16 cellular contexts compared by ENCODE assay signal in the genomic region with DNA sequence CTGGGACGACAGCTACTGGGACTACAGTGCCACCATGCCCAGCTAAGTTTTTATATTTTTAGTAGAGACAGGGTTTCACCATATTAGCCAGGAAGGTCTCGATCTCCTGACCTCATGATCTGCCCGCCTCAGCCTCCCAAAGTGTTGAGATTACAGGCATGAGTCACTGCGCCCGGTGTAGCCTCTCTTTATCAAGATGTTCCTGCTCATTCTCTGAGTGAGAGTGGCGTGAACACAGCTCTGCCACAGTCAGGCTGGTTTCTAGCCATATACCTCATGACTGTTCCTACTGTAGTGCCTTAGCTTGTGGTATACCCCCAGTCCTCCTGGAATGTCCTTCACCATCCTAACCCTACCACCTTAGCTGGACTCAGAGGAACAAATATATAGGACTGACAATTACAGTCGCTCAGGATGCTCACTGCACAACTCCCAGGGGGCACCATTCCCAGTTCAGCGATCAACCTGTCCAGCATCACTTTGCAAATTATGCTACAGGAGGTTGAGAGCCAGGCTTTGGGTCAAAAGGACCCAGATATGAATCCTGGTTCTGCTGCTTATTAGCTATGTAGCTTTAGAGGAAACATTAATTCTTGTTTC.
DNase-seq lines count a peak whose midpoint lies in the region; ATAC-seq, FAIRE-seq and TF ChIP-seq lines count a peak whose summit lies in the region.
"Had no signal": no experiment of that assay in that cellular context is flagged by ENCODE, and none has a peak within 500 bp of the region (broad histone marks: within the 10 kb centered on the region; RNA-seq: fewer than 3 reads in every experiment).

No MANE protein-coding gene starts in this region.

- in situ Hi-C loops in Panc1 (cut with HindIII; ENCODE audit: low pct_unique_long_range_greater_than_20kb, low sequenced_read_pairs), result no loop called here

- FAIRE-seq in kidney (lab: Jason Lieb, UNC), result no peak
- FAIRE-seq: GM12891 had no signal

- no peak overlapping the region for H3K27ac ChIP-seq in 22Rv1
- no peak overlapping the region for H3K27ac ChIP-seq in Panc1 (ENCODE audit: low read length)
- H3K27ac ChIP-seq in kidney (ENCODE audit: low read depth in 2 of 2, low read length in 2 of 2), result no peak overlapping the region
- H3K27ac ChIP-seq: parathyroid adenoma, SJSA1, tibial nerve had no signal

- CTCF ChIA-PET in Panc1 (lab: Charles Lee), result interaction anchor here (0.6 kb wide), 1 partner anchor 428 kb away, joined by 4 read pairs; no protein-coding TSS in a partner anchor

- POLR2A ChIA-PET in Panc1 (lab: Charles Lee), result interaction anchor here (0.6 kb wide), 1 partner anchor 278 kb away, joined by 7 read pairs; no protein-coding TSS in a partner anchor

- H3K4me1 ChIP-seq in Panc1 (ENCODE audit: control insufficient read depth, insufficient read depth, low read length) (peaks cover 3% of the 10 kb centered on the region; the same call in 1 of the 2 replicates), kidney (ENCODE audit: control insufficient read depth in 1 of 2, insufficient read depth in 1 of 2, low read depth in 1 of 2, low read length in 2 of 2) (no peaks in the 10 kb centered on the region)
- H3K4me1 ChIP-seq: parathyroid adenoma, SJSA1, tibial nerve had no signal

- H3K36me3 ChIP-seq in Panc1 (ENCODE audit: control insufficient read depth, insufficient read depth, low read length) (no peaks in the 10 kb centered on the region), kidney (ENCODE audit: control insufficient read depth in 1 of 2, insufficient read depth in 2 of 2, low read length in 2 of 2) (no peaks in the 10 kb centered on the region)
- H3K36me3 ChIP-seq: SJSA1, tibial nerve had no signal

- peak; percentile 20 for DNase-seq in ELR (ENCODE audit: low read depth)
- DNase-seq in Panc1 (ENCODE audit: low read depth, low spot score), result no peak
- DNase-seq in fibroblast of pulmonary artery (ENCODE audit: low read depth), result no peak
- DNase-seq in activated gamma-delta T cell (lab: John Stamatoyannopoulos, UW), result no peak
- DNase-seq in activated naive CD8-positive, alpha-beta T cell treated with anti-CD3 and anti-CD28 coated beads for 36 hours, result no peak
- DNase-seq in kidney, result no peak
- DNase-seq in NCI-H1417 treated with DMSO at 0.1 percent for 48 hours (lab: John Stamatoyannopoulos, UW), result no peak
- DNase-seq: activated CD8-positive, alpha-beta memory T cell treated with anti-CD3 and anti-CD28 coated beads, Interleukin-2, amount 50 U/mL, for 4 hours; activated naive CD4-positive, alpha-beta T cell treated with anti-CD3 and anti-CD28 coated beads, Interleukin-2, amount 50 U/mL, for 16 hours; NCI-H187; NCI-H748 treated with DMSO at 0.1 percent for 48 hours had no signal

- H3K4me1 Mint-ChIP-seq in activated naive CD8-positive, alpha-beta T cell treated with anti-CD3 and anti-CD28 coated beads for 36 hours, result no peaks in the 10 kb centered on the region

- no peak overlapping the region for H3K4me3 Mint-ChIP-seq in activated naive CD8-positive, alpha-beta T cell treated with anti-CD3 and anti-CD28 coated beads for 36 hours

- H3K36me3 Mint-ChIP-seq in activated naive CD8-positive, alpha-beta T cell treated with anti-CD3 and anti-CD28 coated beads for 36 hours, result no peaks in the 10 kb centered on the region

- BruUV-seq in Panc1 (replicated peaks; lab: Mats Ljungman, UMichigan), result no TSS peak

- H3K27me3 Mint-ChIP-seq in activated naive CD8-positive, alpha-beta T cell treated with anti-CD3 and anti-CD28 coated beads for 36 hours, result peaks cover 11% of the 10 kb centered on the region

- H3K9me3 Mint-ChIP-seq in activated naive CD8-positive, alpha-beta T cell treated with anti-CD3 and anti-CD28 coated beads for 36 hours, result peaks cover 2% of the 10 kb centered on the region

- 0 out of 2 replicates have a peak, but pooled peaks cover 2% of the 10 kb centered on the region for H3K27me3 ChIP-seq in Panc1 (ENCODE audit: control insufficient read depth, insufficient read depth, low read length)
- H3K27me3 ChIP-seq: SJSA1 had no signal

- TF ChIP-seq CTCF in 22Rv1 (IDR thresholded peaks at IDR 0.05) (peak; percentile 41), Panc1 (IDR thresholded peaks at IDR 0.05) (no peak; the same call in 1 of the 2 replicates), fibroblast of pulmonary artery (IDR thresholded peaks at IDR 0.05; ENCODE audit: low read length, missing control alignments) (peak; percentile 14), kidney (IDR thresholded peaks at IDR 0.05; ENCODE audit: borderline replicate concordance, extremely low read depth, insufficient read depth) (no peak)

- H3K4me3 ChIP-seq in Panc1 (ENCODE audit: low read depth in 2 of 2, low read length in 2 of 2), result no peak overlapping the region
- no peak overlapping the region for H3K4me3 ChIP-seq in fibroblast of pulmonary artery (replicated peaks; ENCODE audit: low read depth, low read length)
- H3K4me3 ChIP-seq in kidney (ENCODE audit: low read length in 2 of 2), result no peak overlapping the region
- H3K4me3 ChIP-seq: SJSA1, tibial nerve had no signal

- H3K27ac Mint-ChIP-seq in activated naive CD8-positive, alpha-beta T cell treated with anti-CD3 and anti-CD28 coated beads for 36 hours, result no peak overlapping the region

- intact Hi-C loops in Panc1 (cut with micrococcal nuclease; ENCODE audit: unreplicated experiment) (no loop called here), kidney (cut with DNase I) (no loop called here)

- H3K9me3 ChIP-seq in Panc1 (ENCODE audit: control insufficient read depth, insufficient read depth, low read depth, low read length) (no peaks in the 10 kb centered on the region), kidney (ENCODE audit: control insufficient read depth in 1 of 2, low read length in 2 of 2) (no peaks in the 10 kb centered on the region)
- H3K9me3 ChIP-seq: SJSA1 had no signal

- no peak overlapping the region for H3K9ac ChIP-seq in kidney (ENCODE audit: low read length in 2 of 2)
- H3K9ac ChIP-seq: parathyroid adenoma had no signal

- 0 out of 2 replicates have a peak, but pooled peaks have one; percentile 52 for ATAC-seq in Panc1

Comparison
In these comparisons a context has a peak if more than half of its experiments do, and no peak if none do; other contexts are left out.
1. CTCF ChIP-seq: peak in 22Rv1 (single experiment) and fibroblast of pulmonary artery (single experiment); none in Panc1 (single experiment) and kidney (single experiment).